8 cellular contexts compared by ENCODE assay signal in the genomic region with DNA sequence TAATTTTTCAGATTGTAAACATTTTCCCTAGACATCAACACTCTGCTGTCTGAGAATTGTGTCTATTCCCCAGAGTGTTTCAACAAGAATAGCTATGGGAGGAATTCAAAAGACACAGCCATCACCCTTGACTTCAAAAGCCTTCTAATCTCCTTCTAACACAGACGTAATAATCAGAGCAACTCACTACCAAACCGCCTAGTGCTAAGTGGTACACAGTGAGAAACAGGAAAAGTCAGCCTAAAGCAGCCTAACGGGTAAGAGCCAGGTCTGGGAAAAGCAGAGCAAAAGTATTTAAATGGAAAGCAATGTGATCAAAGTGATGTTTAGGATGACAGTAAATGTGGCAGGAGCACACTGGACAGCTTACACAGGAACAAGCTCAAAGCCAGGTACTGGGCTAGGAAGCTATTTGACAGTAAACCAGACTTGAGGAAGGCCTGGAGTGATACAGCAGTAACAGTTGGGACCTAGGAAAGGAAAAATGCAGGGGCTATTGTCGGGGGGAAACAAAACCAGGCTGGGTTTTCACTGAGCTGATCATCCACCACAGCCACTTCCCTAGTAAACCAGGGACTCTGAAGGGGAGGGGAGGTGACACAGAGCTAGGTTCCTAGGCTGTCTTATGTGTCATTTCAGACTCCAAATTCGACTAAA. TPM values are rescaled to one million over a fixed set of nuclear protein-coding genes. Genes with fewer than 3 reads are reported as not detected.
DNase-seq lines count a peak whose midpoint lies in the region; ATAC-seq and TF ChIP-seq lines count a peak whose summit lies in the region.

No MANE protein-coding gene starts in this region.

- intact Hi-C loops in body of pancreas (cut with DNase I): no loop called here

- DNase-seq in NCI-H82 (lab: John Stamatoyannopoulos, UW): peak; percentile 54
- no peak for DNase-seq in NCI-H82 treated with DMSO at 0.1 percent for 48 hours (lab: John Stamatoyannopoulos, UW; ENCODE audit: unreplicated experiment)
- DNase-seq in body of pancreas: no peak
- no peak for DNase-seq in lung (ENCODE audit: low spot score)
- no peak for DNase-seq in thoracic aorta (ENCODE audit: low spot score)
- no peak for DNase-seq in activated naive CD4-positive, alpha-beta T cell (lab: John Stamatoyannopoulos, UW)
- DNase-seq in DMS153 (lab: John Stamatoyannopoulos, UW): no peak

- H3K4me1 ChIP-seq in body of pancreas (no peaks in the 10 kb centered on the region), lung (ENCODE audit: control insufficient read depth in 2 of 2, insufficient read depth in 2 of 2, low read length in 2 of 2) (peaks cover 2 to 42% of the 10 kb centered on the region in 2 donors), thoracic aorta (ENCODE audit: control insufficient read depth in 1 of 2, low read depth in 2 of 2) (peaks cover 44 to 68% of the 10 kb centered on the region in 2 donors)

- no peak overlapping the region for H3K27ac ChIP-seq in body of pancreas
- H3K27ac ChIP-seq in lung (ENCODE audit: low read depth in 1 of 2, low read length in 1 of 2): peak overlapping the region; percentile 66 to 76
- H3K27ac ChIP-seq in thoracic aorta: peak overlapping the region; percentile 77 to 78

- no peak for TF ChIP-seq POLR2A in body of pancreas (IDR thresholded peaks at IDR 0.05)

- no peaks in the 10 kb centered on the region for H3K36me3 ChIP-seq in body of pancreas (replicated peaks in 1 of 2; ENCODE audit: insufficient read depth in 1 of 2, low read depth in 2 of 2)
- H3K36me3 ChIP-seq in lung (ENCODE audit: control insufficient read depth in 2 of 2, insufficient read depth in 2 of 2, low read length in 2 of 2): peaks cover 0 to 11% of the 10 kb centered on the region in 2 donors
- no peaks in the 10 kb centered on the region for H3K36me3 ChIP-seq in thoracic aorta

- WGBS in body of pancreas, 2 donors: 52 to 56% methylated on average over 5 of the region's 5 CpGs
- 26 to 28% methylated on average over 5 of the region's 5 CpGs for WGBS in lung, 2 donors

- TF ChIP-seq CTCF in body of pancreas (IDR thresholded peaks at IDR 0.05) (no peak), lung (IDR thresholded peaks at IDR 0.05; ENCODE audit: control extremely low read depth, extremely low read depth) (no peak), thoracic aorta (IDR thresholded peaks at IDR 0.05) (no peak)

- ATAC-seq in body of pancreas (peak; percentile 24), lung (ENCODE audit: insufficient read depth, low FRiP score) (no peak), thoracic aorta (ENCODE audit: insufficient number of reproducible peaks, low FRiP score, low read depth) (no peak), HG03571 (IDR thresholded peaks at IDR 0.05; ENCODE audit: unreplicated experiment) (no peak)

- H3K27me3 ChIP-seq in body of pancreas (no peaks in the 10 kb centered on the region), lung (ENCODE audit: control insufficient read depth, insufficient read depth) (no peaks in the 10 kb centered on the region), thoracic aorta (replicated peaks; ENCODE audit: insufficient read depth) (no peaks in the 10 kb centered on the region)

- H3K4me3 ChIP-seq in body of pancreas (no peak overlapping the region), lung (no peak overlapping the region), thoracic aorta (peak overlapping the region; percentile 52)

- no peaks in the 10 kb centered on the region for H3K9me3 ChIP-seq in body of pancreas
- no peaks in the 10 kb centered on the region for H3K9me3 ChIP-seq in lung (ENCODE audit: control insufficient read depth in 2 of 2, insufficient read depth in 1 of 2, low read length in 1 of 2)
- no peaks in the 10 kb centered on the region for H3K9me3 ChIP-seq in thoracic aorta

RNA-seq across cellular contexts. Expression of a gene that starts 29.4 kb away (rescaled TPM):
- total RNA-seq in body of pancreas (10 to 100 TPM; 26.7 to 27.4 TPM), lung (100 to 1,000 TPM; 117 to 227 TPM), thoracic aorta (100 to 1,000 TPM; 157 to 208 TPM)
- 10 to 100 TPM; 36.4 to 93.5 TPM for polyA plus RNA-seq in lung

Comparison
In these comparisons a context has a peak if more than half of its experiments do, and no peak if none do; other contexts are left out.
1. H3K27ac ChIP-seq: peak in lung (2 of 2) and thoracic aorta (2 of 2); none in body of pancreas (0 of 4).
2. RNA of a gene that starts 29.4 kb away (total RNA-seq): 117 to 227 TPM in lung and 157 to 208 TPM in thoracic aorta; 26.7 to 27.4 TPM in body of pancreas; every median in the first group is over 4 times any median in the second.